6 cellular contexts compared by ENCODE assay signal in genomic region chr3:94292151-94292550, GRCh38.
"Had no signal": no experiment of that assay in that cellular context is flagged by ENCODE, and none has a peak within 500 bp of the region (broad histone marks: within the 10 kb centered on the region; RNA-seq: fewer than 3 reads in every experiment).

No MANE protein-coding gene starts in this region.

- H3K4me3 ChIP-seq: GM23338, K562 had no signal

- H3K4me1 Mint-ChIP-seq: GM23338 had no signal

- H3K4me3 Mint-ChIP-seq: GM23338, H9 had no signal

- H3K27ac Mint-ChIP-seq: GM23338, H9 had no signal

- ATAC-seq: GM23338, K562 had no signal

- DNase-seq: H9, HCEC 1CT, IMR-90, KG1 had no signal
